Comparison of ENCODE assay signal across 1 cellular context in genomic region chr10:69319911-69320316, GRCh38.
TF ChIP-seq lines count a peak whose summit lies in the region.

No MANE protein-coding gene starts in this region.

TF ChIP-seq in GM23338, 12 proteins besides CTCF, POLR2A, EP300 and RAD21 (continued from another document):
- TF ChIP-seq, protein P1, sequence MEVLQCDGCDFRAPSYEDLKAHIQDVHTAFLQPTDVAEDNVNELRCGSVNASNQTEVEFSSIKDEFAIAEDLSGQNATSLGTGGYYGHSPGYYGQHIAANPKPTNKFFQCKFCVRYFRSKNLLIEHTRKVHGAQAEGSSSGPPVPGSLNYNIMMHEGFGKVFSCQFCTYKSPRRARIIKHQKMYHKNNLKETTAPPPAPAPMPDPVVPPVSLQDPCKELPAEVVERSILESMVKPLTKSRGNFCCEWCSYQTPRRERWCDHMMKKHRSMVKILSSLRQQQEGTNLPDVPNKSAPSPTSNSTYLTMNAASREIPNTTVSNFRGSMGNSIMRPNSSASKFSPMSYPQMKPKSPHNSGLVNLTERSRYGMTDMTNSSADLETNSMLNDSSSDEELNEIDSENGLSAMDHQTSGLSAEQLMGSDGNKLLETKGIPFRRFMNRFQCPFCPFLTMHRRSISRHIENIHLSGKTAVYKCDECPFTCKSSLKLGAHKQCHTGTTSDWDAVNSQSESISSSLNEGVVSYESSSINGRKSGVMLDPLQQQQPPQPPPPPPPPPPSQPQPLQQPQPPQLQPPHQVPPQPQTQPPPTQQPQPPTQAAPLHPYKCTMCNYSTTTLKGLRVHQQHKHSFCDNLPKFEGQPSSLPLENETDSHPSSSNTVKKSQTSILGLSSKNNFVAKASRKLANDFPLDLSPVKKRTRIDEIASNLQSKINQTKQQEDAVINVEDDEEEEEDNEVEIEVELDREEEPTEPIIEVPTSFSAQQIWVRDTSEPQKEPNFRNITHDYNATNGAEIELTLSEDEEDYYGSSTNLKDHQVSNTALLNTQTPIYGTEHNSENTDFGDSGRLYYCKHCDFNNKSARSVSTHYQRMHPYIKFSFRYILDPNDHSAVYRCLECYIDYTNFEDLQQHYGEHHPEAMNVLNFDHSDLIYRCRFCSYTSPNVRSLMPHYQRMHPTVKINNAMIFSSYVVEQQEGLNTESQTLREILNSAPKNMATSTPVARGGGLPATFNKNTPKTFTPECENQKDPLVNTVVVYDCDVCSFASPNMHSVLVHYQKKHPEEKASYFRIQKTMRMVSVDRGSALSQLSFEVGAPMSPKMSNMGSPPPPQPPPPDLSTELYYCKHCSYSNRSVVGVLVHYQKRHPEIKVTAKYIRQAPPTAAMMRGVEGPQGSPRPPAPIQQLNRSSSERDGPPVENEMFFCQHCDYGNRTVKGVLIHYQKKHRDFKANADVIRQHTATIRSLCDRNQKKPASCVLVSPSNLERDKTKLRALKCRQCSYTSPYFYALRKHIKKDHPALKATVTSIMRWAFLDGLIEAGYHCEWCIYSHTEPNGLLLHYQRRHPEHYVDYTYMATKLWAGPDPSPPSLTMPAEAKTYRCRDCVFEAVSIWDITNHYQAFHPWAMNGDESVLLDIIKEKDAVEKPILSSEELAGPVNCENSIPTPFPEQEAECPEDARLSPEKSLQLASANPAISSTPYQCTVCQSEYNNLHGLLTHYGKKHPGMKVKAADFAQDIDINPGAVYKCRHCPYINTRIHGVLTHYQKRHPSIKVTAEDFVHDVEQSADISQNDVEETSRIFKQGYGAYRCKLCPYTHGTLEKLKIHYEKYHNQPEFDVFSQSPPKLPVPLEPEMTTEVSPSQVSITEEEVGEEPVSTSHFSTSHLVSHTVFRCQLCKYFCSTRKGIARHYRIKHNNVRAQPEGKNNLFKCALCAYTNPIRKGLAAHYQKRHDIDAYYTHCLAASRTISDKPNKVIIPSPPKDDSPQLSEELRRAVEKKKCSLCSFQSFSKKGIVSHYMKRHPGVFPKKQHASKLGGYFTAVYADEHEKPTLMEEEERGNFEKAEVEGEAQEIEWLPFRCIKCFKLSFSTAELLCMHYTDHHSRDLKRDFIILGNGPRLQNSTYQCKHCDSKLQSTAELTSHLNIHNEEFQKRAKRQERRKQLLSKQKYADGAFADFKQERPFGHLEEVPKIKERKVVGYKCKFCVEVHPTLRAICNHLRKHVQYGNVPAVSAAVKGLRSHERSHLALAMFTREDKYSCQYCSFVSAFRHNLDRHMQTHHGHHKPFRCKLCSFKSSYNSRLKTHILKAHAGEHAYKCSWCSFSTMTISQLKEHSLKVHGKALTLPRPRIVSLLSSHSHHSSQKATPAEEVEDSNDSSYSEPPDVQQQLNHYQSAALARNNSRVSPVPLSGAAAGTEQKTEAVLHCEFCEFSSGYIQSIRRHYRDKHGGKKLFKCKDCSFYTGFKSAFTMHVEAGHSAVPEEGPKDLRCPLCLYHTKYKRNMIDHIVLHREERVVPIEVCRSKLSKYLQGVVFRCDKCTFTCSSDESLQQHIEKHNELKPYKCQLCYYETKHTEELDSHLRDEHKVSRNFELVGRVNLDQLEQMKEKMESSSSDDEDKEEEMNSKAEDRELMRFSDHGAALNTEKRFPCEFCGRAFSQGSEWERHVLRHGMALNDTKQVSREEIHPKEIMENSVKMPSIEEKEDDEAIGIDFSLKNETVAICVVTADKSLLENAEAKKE (CRISPR knock-in tag; IDR thresholded peaks at IDR 0.05) = no peak
- TF ChIP-seq ZNF331 (CRISPR knock-in tag; IDR thresholded peaks at IDR 0.05; ENCODE audit: low read depth) = no peak
- no peak for TF ChIP-seq POLR2AphosphoS5 (IDR thresholded peaks at IDR 0.05; ENCODE audit: low read depth)
